ENCODE assay signal across 17 cellular contexts in the genomic region with DNA sequence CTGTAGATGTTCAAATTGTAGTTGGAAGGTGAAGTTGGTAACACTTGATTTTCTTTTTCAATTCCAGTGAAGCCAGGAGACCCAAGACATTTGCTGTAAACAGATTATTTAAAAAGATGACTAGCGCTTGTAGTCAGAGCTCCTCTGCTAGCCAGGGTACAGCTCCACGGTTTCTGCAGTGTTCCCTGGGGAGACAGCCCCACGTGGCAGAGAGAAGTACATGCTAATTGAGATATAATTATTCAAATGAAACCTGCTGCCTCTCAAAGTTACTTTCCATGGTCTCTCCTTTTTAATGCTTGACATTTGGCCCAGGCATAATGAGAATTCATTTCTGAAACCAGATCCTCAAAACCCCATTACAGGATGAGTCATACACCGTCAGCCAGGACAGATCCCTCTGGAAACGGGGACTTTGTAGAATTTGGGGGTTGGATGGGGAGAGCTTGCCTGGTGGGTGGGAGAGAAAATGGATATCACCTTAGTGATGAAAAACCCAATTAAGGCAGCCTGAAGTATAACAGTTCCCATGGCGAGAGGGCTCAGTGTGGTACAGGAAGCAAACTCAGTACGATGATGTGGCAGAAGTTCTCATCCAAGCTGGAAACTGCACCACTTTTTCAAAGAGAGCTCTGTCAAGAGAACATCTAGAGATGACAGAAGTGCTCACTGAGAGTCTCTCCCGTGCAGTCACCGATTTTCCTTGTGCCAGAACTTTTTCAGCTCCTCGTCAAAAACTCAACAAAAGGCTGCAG.
DNase-seq lines count a peak whose midpoint lies in the region; ATAC-seq, FAIRE-seq and TF ChIP-seq lines count a peak whose summit lies in the region.
"Had no signal": no experiment of that assay in that cellular context is flagged by ENCODE, and none has a peak within 500 bp of the region (broad histone marks: within the 10 kb centered on the region; RNA-seq: fewer than 3 reads in every experiment).

No MANE protein-coding gene starts in this region.

- no peak overlapping the region for H4K8ac ChIP-seq in H1 (ENCODE audit: extremely low read depth, insufficient read depth, low read length)

- H4K5ac ChIP-seq in H1 (ENCODE audit: insufficient read length, low read depth, low read length), result no peak overlapping the region

- H3K4me1 ChIP-seq in A673 (ENCODE audit: insufficient read depth, low read length, poor library complexity, severe bottlenecking), result no peaks in the 10 kb centered on the region
- H3K4me1 ChIP-seq in H1 (replicated peaks in 1 of 4; ENCODE audit: control insufficient read depth in 3 of 4, insufficient read depth in 4 of 4, low read length in 3 of 4), result no peaks in the 10 kb centered on the region; a peak in 1 of 7 replicates

- no peak overlapping the region for H4K91ac ChIP-seq in H1 (replicated peaks; ENCODE audit: insufficient read length, low read length)

- H3K9me3 ChIP-seq in A673 (ENCODE audit: low read depth, low read length, poor library complexity, severe bottlenecking) (no peaks in the 10 kb centered on the region), H1 (ENCODE audit: insufficient read depth in 2 of 2, low read depth in 1 of 2, low read length in 1 of 2) (no peaks in the 10 kb centered on the region)
- H3K9me3 ChIP-seq: sigmoid colon had no signal

- ATAC-seq in stimulated activated naive CD8-positive, alpha-beta T cell treated with anti-CD3 and anti-CD28 coated beads, Interleukin-15, Interleukin-2, amounts not matched to agents 100 U/mL and 50 U/mL, for 24 hours, result no peak
- ATAC-seq in GM19035 (IDR thresholded peaks at IDR 0.05; ENCODE audit: unreplicated experiment) (no peak), HG02623 (IDR thresholded peaks at IDR 0.05; ENCODE audit: unreplicated experiment) (no peak)
- ATAC-seq: stimulated activated effector memory CD8-positive, alpha-beta T cell treated with anti-CD3 and anti-CD28 coated beads, Interleukin-12 subunit alpha, Interleukin-12 subunit beta, amount 100 ng/mL, for 72 hours had no signal

- TF ChIP-seq EP300 in H1 (IDR thresholded peaks at IDR 0.05; ENCODE audit: borderline replicate concordance in 1 of 2, low read depth in 2 of 2, low read length in 2 of 2), result no peak

- BruUV-seq in A673 (replicated peaks; lab: Mats Ljungman, UMichigan), result no TSS peak

- H2BK120ac ChIP-seq in H1 (replicated peaks; ENCODE audit: low read depth, low read length), result no peak overlapping the region

- intact Hi-C loops in A673 (cut with micrococcal nuclease; ENCODE audit: unreplicated experiment), result no loop called here

- H3K9ac ChIP-seq in H1 (replicated peaks in 1 of 4; ENCODE audit: extremely low read depth in 1 of 4, low read depth in 3 of 4, low read length in 3 of 4), result no peak overlapping the region

- H3K27ac ChIP-seq in A673 (ENCODE audit: low read depth, low read length, poor library complexity, severe bottlenecking) (no peak overlapping the region), H1 (ENCODE audit: low read depth, low read length) (no peak overlapping the region)
- H3K27ac ChIP-seq: sigmoid colon had no signal

- whole genome bisulfite sequencing in H1 (ENCODE audit: extremely low coverage in 1 of 2, insufficient coverage in 1 of 2, insufficient read length in 1 of 2, insufficient replicate concordance in 2 of 2, low coverage in 1 of 2, low lambda C conversion rate in 2 of 2, missing lambda C conversion rate in 1 of 2), 2 experiments, result 86% methylated on average over 10 of the region's 10 CpGs; no CpG with 5 or more reads in 1 of the 2 experiments

- no peak overlapping the region for H2BK5ac ChIP-seq in H1 (ENCODE audit: low read depth, low read length)

- no peak overlapping the region for H3K56ac ChIP-seq in H1 (replicated peaks; ENCODE audit: insufficient read length, low read depth, low read length)

- no peaks in the 10 kb centered on the region for H3K79me2 ChIP-seq in H1 (ENCODE audit: control insufficient read depth in 1 of 2, insufficient read depth in 2 of 2, low read length in 2 of 2)

- H4K20me1 ChIP-seq in H1 (replicated peaks in 1 of 2; ENCODE audit: control insufficient read depth in 1 of 2, insufficient read depth in 2 of 2, low read length in 2 of 2), result no peaks in the 10 kb centered on the region

- POLR2A ChIA-PET in A673 (lab: Charles Lee; ENCODE audit: low non-redundant PET), result no interaction called here
- POLR2A ChIA-PET in H1 (lab: Charles Lee; ENCODE audit: partially characterized antibody), result no interaction called here
- POLR2A ChIA-PET in HEK293T (lab: Yijun Ruan, JAX), result no interaction called here

- H3K79me1 ChIP-seq in H1 (ENCODE audit: low read depth, low read length), result no peaks in the 10 kb centered on the region

- H3K36me3 ChIP-seq in A673 (ENCODE audit: insufficient read depth, low read length, poor library complexity, severe bottlenecking) (no peaks in the 10 kb centered on the region), H1 (ENCODE audit: control insufficient read depth in 2 of 4, insufficient read depth in 4 of 4, low read length in 3 of 4) (no peaks in the 10 kb centered on the region)
- H3K36me3 ChIP-seq: sigmoid colon had no signal

- H3K23me2 ChIP-seq in H1 (ENCODE audit: low read depth, low read length), result no peaks in the 10 kb centered on the region; the same call in 1 of the 2 replicates

- CTCF ChIA-PET in A673 (lab: Charles Lee), result no interaction called here
- CTCF ChIA-PET in H1 (lab: Charles Lee; ENCODE audit: partially characterized antibody), result no interaction called here
- CTCF ChIA-PET in HEK293T (lab: Yijun Ruan, JAX), result no interaction called here

- TF ChIP-seq CTCF in A673 (conservative IDR thresholded peaks at IDR 0.05; ENCODE audit: low read depth, low read length) (no peak), HFF-Myc (IDR thresholded peaks at IDR 0.05; ENCODE audit: low read depth, low read length, missing control alignments) (no peak), H1 (IDR thresholded peaks at IDR 0.05; ENCODE audit: control extremely low read depth in 1 of 3, insufficient read depth in 1 of 3, low read depth in 1 of 3, low read length in 3 of 3) (no peak)

- no peak overlapping the region for H3K18ac ChIP-seq in H1 (ENCODE audit: extremely low read depth, low read length)

- H3K4me3 ChIP-seq in A673 (ENCODE audit: low read depth, low read length, poor library complexity, severe bottlenecking) (no peak overlapping the region), HFF-Myc (replicated peaks; ENCODE audit: low read depth, low read length) (no peak overlapping the region), H1 (ENCODE audit: extremely low read depth in 1 of 4, insufficient read depth in 2 of 4, low read depth in 3 of 4, low read length in 4 of 4) (no peak overlapping the region)
- H3K4me3 ChIP-seq: sigmoid colon had no signal

- no peak for TF ChIP-seq RAD21 in H1 (IDR thresholded peaks at IDR 0.05 in 1 of 2, conservative IDR thresholded peaks at IDR 0.05 in 1 of 2; ENCODE audit: low read depth in 2 of 2, low read length in 2 of 2)

- no peak overlapping the region for H3K23ac ChIP-seq in H1 (ENCODE audit: insufficient read length)

- no peak overlapping the region for H3K14ac ChIP-seq in H1 (ENCODE audit: insufficient read length)

- no peak overlapping the region for H2BK15ac ChIP-seq in H1 (ENCODE audit: low read length)

- H2BK12ac ChIP-seq in H1 (ENCODE audit: low read depth, low read length), result no peak overlapping the region

- no peak for FAIRE-seq in H1 (lab: Jason Lieb, UNC)

- H2AK5ac ChIP-seq in H1 (ENCODE audit: low read depth, low read length), result no peak overlapping the region

- no peak for TF ChIP-seq POLR2A in H1 (IDR thresholded peaks at IDR 0.05; ENCODE audit: control extremely low read depth in 1 of 2, low read depth in 2 of 2, low read length in 2 of 2)

- H3K27me3 ChIP-seq in A673 (replicated peaks; ENCODE audit: insufficient read depth, low read depth, low read length, poor library complexity), result peaks cover 32% of the 10 kb centered on the region
- no peaks in the 10 kb centered on the region for H3K27me3 ChIP-seq in H1 (replicated peaks in 1 of 4; ENCODE audit: control insufficient read depth in 3 of 4, extremely low read depth in 1 of 4, insufficient read depth in 3 of 4, low read length in 3 of 4)
- H3K27me3 ChIP-seq: sigmoid colon had no signal

- no peak overlapping the region for H3K4ac ChIP-seq in H1 (replicated peaks; ENCODE audit: insufficient read length, low read depth, low read length)

- H2AFZ ChIP-seq in H1 (ENCODE audit: low read length), result 0 out of 2 replicates have a peak overlapping the region, but pooled peaks have one; percentile 19

- no peak overlapping the region for H3K4me2 ChIP-seq in H1 (ENCODE audit: insufficient read depth in 1 of 2, low read depth in 2 of 2, low read length in 2 of 2)

- no peak overlapping the region for H2BK20ac ChIP-seq in H1 (ENCODE audit: low read length)

- DNase-seq in A673 (ENCODE audit: low spot score) (peak; percentile 32), HFF-Myc (ENCODE audit: extremely low read depth, low read depth) (peak; percentile 6), NCI-H2171 treated with DMSO at 0.1 percent for 48 hours (lab: John Stamatoyannopoulos, UW) (peak; percentile 58), H1 (ENCODE audit: low read depth in 1 of 2, low spot score in 2 of 2) (no peak), HEK293T (ENCODE audit: extremely low spot score) (no peak)
- no peak for DNase-seq in stimulated activated naive CD8-positive, alpha-beta T cell treated with anti-CD3 and anti-CD28 coated beads, Interleukin-15, Interleukin-2, amounts not matched to agents 100 U/mL and 50 U/mL, for 24 hours
- DNase-seq: cortex of kidney, H7, KG1, kidney glomerular epithelial cell, midbrain, NCI-H1930, sigmoid colon, trophoblast cell had no signal

TF ChIP-seq in H1, 55 proteins besides CTCF, POLR2A, EP300 and RAD21 (continues in another document):
- TF ChIP-seq, protein P1, sequence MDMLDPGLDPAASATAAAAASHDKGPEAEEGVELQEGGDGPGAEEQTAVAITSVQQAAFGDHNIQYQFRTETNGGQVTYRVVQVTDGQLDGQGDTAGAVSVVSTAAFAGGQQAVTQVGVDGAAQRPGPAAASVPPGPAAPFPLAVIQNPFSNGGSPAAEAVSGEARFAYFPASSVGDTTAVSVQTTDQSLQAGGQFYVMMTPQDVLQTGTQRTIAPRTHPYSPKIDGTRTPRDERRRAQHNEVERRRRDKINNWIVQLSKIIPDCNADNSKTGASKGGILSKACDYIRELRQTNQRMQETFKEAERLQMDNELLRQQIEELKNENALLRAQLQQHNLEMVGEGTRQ (IDR thresholded peaks at IDR 0.05; ENCODE audit: low read length), result no peak
- TF ChIP-seq MAFK (IDR thresholded peaks at IDR 0.05; ENCODE audit: low read depth, low read length), result no peak
- TF ChIP-seq TBP (IDR thresholded peaks at IDR 0.05; ENCODE audit: low read depth, low read length), result no peak

TF ChIP-seq in HEK293T, 16 proteins besides CTCF, POLR2A, EP300 and RAD21:
- TF ChIP-seq ARNT (IDR thresholded peaks at IDR 0.05), result no peak

Comparison
In these comparisons a context has a peak if more than half of its experiments do, and no peak if none do; other contexts are left out.
1. DNase-seq: peak in A673 (single experiment), HFF-Myc (single experiment) and NCI-H2171 treated with DMSO at 0.1 percent for 48 hours (single experiment); none in H1 (0 of 2), HEK293T (single experiment) and stimulated activated naive CD8-positive, alpha-beta T cell treated with anti-CD3 and anti-CD28 coated beads, Interleukin-15, Interleukin-2, amounts not matched to agents 100 U/mL and 50 U/mL, for 24 hours (single experiment).